ENCODE assay signal across 18 cellular contexts in genomic region chr14:103230658-103231334, GRCh38.
"Had no signal": no experiment of that assay in that cellular context is flagged by ENCODE, and none has a peak within 500 bp of the region (broad histone marks: within the 10 kb centered on the region; RNA-seq: fewer than 3 reads in every experiment).

No MANE protein-coding gene starts in this region.

- H3K4me1 ChIP-seq: right atrium auricular region had no signal

- DNase-seq: effector memory CD4-positive, alpha-beta T cell; hippocampal formation; islet precursor cell; mesendoderm; naive thymus-derived CD8-positive, alpha-beta T cell; ovary; stimulated activated CD4-positive, alpha-beta T cell treated with anti-CD3 and anti-CD28 coated beads, Interleukin-2, amount 100 ng/mL, for 48 hours; stimulated activated naive CD4-positive, alpha-beta T cell treated with Interleukin-2 at 50 U/mL for 16 hours; trophoblast cell had no signal

- H3K27me3 ChIP-seq: ovary, right atrium auricular region had no signal

- FAIRE-seq: endometrium, frontal cortex, urothelium cell line had no signal

- H3K36me3 ChIP-seq: heart left ventricle, ovary, right atrium auricular region had no signal

- H3K27ac ChIP-seq: heart left ventricle, ovary, right atrium auricular region had no signal

- H3K9me3 ChIP-seq: heart left ventricle, ovary, right atrium auricular region had no signal

- H3K4me2 ChIP-seq: smooth muscle cell had no signal

- H3K4me3 ChIP-seq: heart left ventricle, lung, ovary, right atrium auricular region, smooth muscle cell had no signal

- ATAC-seq: esophagus mucosa; heart left ventricle; left lobe of liver; naive thymus-derived CD8-positive, alpha-beta T cell had no signal
